26 cellular contexts compared by ENCODE assay signal in genomic region chr6:74451953-74452352, GRCh38.
"Had no signal": no experiment of that assay in that cellular context is flagged by ENCODE, and none has a peak within 500 bp of the region (broad histone marks: within the 10 kb centered on the region; RNA-seq: fewer than 3 reads in every experiment).

No MANE protein-coding gene starts in this region.

- H3K36me3 ChIP-seq: breast epithelium, SJCRH30 had no signal

- H3K4me1 ChIP-seq: breast epithelium had no signal

- H3K27me3 ChIP-seq: breast epithelium, SJCRH30 had no signal

- H3K9me3 ChIP-seq: breast epithelium, SJCRH30 had no signal

- H3K4me3 Mint-ChIP-seq: activated B cell treated with CpG ODN at 0.5 μM for 24 hours; activated CD4-positive, alpha-beta T cell treated with anti-CD3 and anti-CD28 coated beads, Interleukin-2, amount 10 ng/mL, durations not matched to agents 24 days and 14 days; activated CD8-positive, alpha-beta memory T cell treated with anti-CD3 and anti-CD28 coated beads, Interleukin-2, amount 10 ng/mL, durations not matched to agents 7 days and 5 days; activated naive CD4-positive, alpha-beta T cell treated with anti-CD3 and anti-CD28 coated beads, Interleukin-2, amount 50 U/mL, for 24 hours; activated T-cell treated with anti-CD3 and anti-CD28 coated beads, Interleukin-2, amount 50 U/mL, for 24 hours; activated T-helper 1 cell treated with anti-CD3 and anti-CD28 coated beads, Interleukin-12 subunit alpha, Interleukin-12 subunit beta, Interleukin-2, Interleukin-4 antibody, amounts not matched to agents 30 ng/mL and 10 ng/mL and 1 ng/mL, durations not matched to agents 14 hours and 24 hours and 36 hours; T-helper 1 cell treated with Interleukin-12 subunit alpha and Interleukin-12 subunit beta and Interleukin-4 antibody, amounts not matched to agents 30 μg/mL and 1 μg/mL, for 36 hours had no signal

- H3K36me3 Mint-ChIP-seq: activated CD8-positive, alpha-beta memory T cell treated with anti-CD3 and anti-CD28 coated beads, Interleukin-2, amount 10 ng/mL, durations not matched to agents 7 days and 5 days; activated naive CD4-positive, alpha-beta T cell treated with anti-CD3 and anti-CD28 coated beads, Interleukin-2, amount 50 U/mL, for 24 hours had no signal

- H3K27ac Mint-ChIP-seq: activated B cell treated with CpG ODN at 0.5 μM for 24 hours; activated CD4-positive, alpha-beta T cell treated with anti-CD3 and anti-CD28 coated beads, Interleukin-2, amount 10 ng/mL, durations not matched to agents 24 days and 14 days; activated CD8-positive, alpha-beta memory T cell treated with anti-CD3 and anti-CD28 coated beads, Interleukin-2, amount 10 ng/mL, durations not matched to agents 7 days and 5 days; activated naive CD4-positive, alpha-beta T cell treated with anti-CD3 and anti-CD28 coated beads, Interleukin-2, amount 50 U/mL, for 24 hours; activated T-cell treated with anti-CD3 and anti-CD28 coated beads, Interleukin-2, amount 50 U/mL, for 24 hours; activated T-helper 1 cell treated with anti-CD3 and anti-CD28 coated beads, Interleukin-12 subunit alpha, Interleukin-12 subunit beta, Interleukin-2, Interleukin-4 antibody, amounts not matched to agents 30 ng/mL and 10 ng/mL and 1 ng/mL, durations not matched to agents 14 hours and 24 hours and 36 hours; T-helper 1 cell treated with Interleukin-12 subunit alpha and Interleukin-12 subunit beta and Interleukin-4 antibody, amounts not matched to agents 30 μg/mL and 1 μg/mL, for 36 hours had no signal

- H3K27ac ChIP-seq: breast epithelium, SJCRH30 had no signal

- H3K9me3 Mint-ChIP-seq: activated B cell treated with CpG ODN at 0.5 μM for 24 hours; activated CD4-positive, alpha-beta T cell treated with anti-CD3 and anti-CD28 coated beads, Interleukin-2, amount 10 ng/mL, durations not matched to agents 24 days and 14 days; activated naive CD4-positive, alpha-beta T cell treated with anti-CD3 and anti-CD28 coated beads, Interleukin-2, amount 50 U/mL, for 24 hours; activated T-helper 1 cell treated with anti-CD3 and anti-CD28 coated beads, Interleukin-12 subunit alpha, Interleukin-12 subunit beta, Interleukin-2, Interleukin-4 antibody, amounts not matched to agents 30 ng/mL and 10 ng/mL and 1 ng/mL, durations not matched to agents 14 hours and 24 hours and 36 hours; T-helper 1 cell treated with Interleukin-12 subunit alpha and Interleukin-12 subunit beta and Interleukin-4 antibody, amounts not matched to agents 30 μg/mL and 1 μg/mL, for 36 hours had no signal

- DNase-seq: activated B cell treated with CpG ODN at 0.5 μM for 24 hours; activated CD4-positive, alpha-beta T cell treated with anti-CD3 and anti-CD28 coated beads for 1 hour; activated CD4-positive, alpha-beta T cell treated with anti-CD3 and anti-CD28 coated beads, Interleukin-2, amount 10 ng/mL, durations not matched to agents 24 days and 14 days; activated CD4-positive, alpha-beta T cell treated with anti-CD3 and anti-CD28 coated beads, Interleukin-2, amount 50 U/mL, for 48 hours; activated CD8-positive, alpha-beta memory T cell treated with anti-CD3 and anti-CD28 coated beads, Interleukin-2, amount 10 ng/mL, durations not matched to agents 7 days and 5 days; activated effector memory CD4-positive, alpha-beta T cell treated with Interleukin-2 at 50 U/mL for 16 hours; activated naive CD4-positive, alpha-beta T cell; activated T-cell treated with anti-CD3 and anti-CD28 coated beads, Interleukin-2, amount 50 U/mL, for 24 hours; aorta; central memory CD4-positive, alpha-beta T cell; Karpas-422; NCI-H1105 treated with DMSO at 0.1 percent for 48 hours; NCI-H1436 treated with DMSO at 0.1 percent for 48 hours; NCI-H187; NCI-H2081; NCI-H2171; NCI-H2227 treated with DMSO at 0.1 percent for 48 hours; NCI-H526; NCI-H774; RPMI8226; SJCRH30 had no signal

- H3K27me3 Mint-ChIP-seq: activated B cell treated with CpG ODN at 0.5 μM for 24 hours; activated CD4-positive, alpha-beta T cell treated with anti-CD3 and anti-CD28 coated beads, Interleukin-2, amount 10 ng/mL, durations not matched to agents 24 days and 14 days; activated CD8-positive, alpha-beta memory T cell treated with anti-CD3 and anti-CD28 coated beads, Interleukin-2, amount 10 ng/mL, durations not matched to agents 7 days and 5 days; activated naive CD4-positive, alpha-beta T cell treated with anti-CD3 and anti-CD28 coated beads, Interleukin-2, amount 50 U/mL, for 24 hours; activated T-cell treated with anti-CD3 and anti-CD28 coated beads, Interleukin-2, amount 50 U/mL, for 24 hours had no signal

- H3K4me1 Mint-ChIP-seq: activated B cell treated with CpG ODN at 0.5 μM for 24 hours; activated CD4-positive, alpha-beta T cell treated with anti-CD3 and anti-CD28 coated beads, Interleukin-2, amount 10 ng/mL, durations not matched to agents 24 days and 14 days; activated CD8-positive, alpha-beta memory T cell treated with anti-CD3 and anti-CD28 coated beads, Interleukin-2, amount 10 ng/mL, durations not matched to agents 7 days and 5 days; activated naive CD4-positive, alpha-beta T cell treated with anti-CD3 and anti-CD28 coated beads, Interleukin-2, amount 50 U/mL, for 24 hours had no signal

- H3K4me3 ChIP-seq: breast epithelium, SJCRH30 had no signal

- ATAC-seq: activated CD8-positive, alpha-beta memory T cell treated with anti-CD3 and anti-CD28 coated beads, Interleukin-2, amount 10 ng/mL, durations not matched to agents 7 days and 5 days; Right ventricle myocardium inferior had no signal
